In genomic region chr12:3777206-3777809, GRCh38 we compare ENCODE assay signal across 8 cellular contexts. TPM values are rescaled to one million over a fixed set of nuclear protein-coding genes. Genes with fewer than 3 reads are reported as not detected.
DNase-seq lines count a peak whose midpoint lies in the region; ATAC-seq and TF ChIP-seq lines count a peak whose summit lies in the region.

No MANE protein-coding gene starts in this region.

- no peak overlapping the region for H3K4me3 ChIP-seq in HFF-Myc (replicated peaks; ENCODE audit: low read depth, low read length)

- DNase-seq in COR-L47 (lab: John Stamatoyannopoulos, UW) (peak; percentile 22), HFF-Myc (ENCODE audit: extremely low read depth, low read depth) (no peak), NCI-H82 treated with DMSO at 0.1 percent for 48 hours (lab: John Stamatoyannopoulos, UW; ENCODE audit: unreplicated experiment) (peak; percentile 67), dermis blood vessel endothelial cell (peak; percentile 75), lung microvascular endothelial cell (ENCODE audit: low read depth in 2 of 2) (peak; percentile 72 to 75), GDM1 (lab: John Stamatoyannopoulos, UW) (no peak), activated T-cell treated with anti-CD3 and anti-CD28 coated beads for 4 hours (no peak)

- TF ChIP-seq CTCF in HFF-Myc (IDR thresholded peaks at IDR 0.05; ENCODE audit: low read depth, low read length, missing control alignments) = peak; percentile 69

- ATAC-seq in HG03457 (IDR thresholded peaks at IDR 0.05; ENCODE audit: unreplicated experiment) = no peak

RNA-seq across cellular contexts. Expression of gene CRACR2A, which starts 24.4 kb away (rescaled TPM):
- total RNA-seq in dermis blood vessel endothelial cell (8.8 and 22.1 TPM in 2 replicates), lung microvascular endothelial cell (12.2 and 13.9 TPM in 2 replicates)

Comparison
In these comparisons a context has a peak if more than half of its experiments do, and no peak if none do; other contexts are left out.
1. DNase-seq: peak in COR-L47 (single experiment), NCI-H82 treated with DMSO at 0.1 percent for 48 hours (single experiment), dermis blood vessel endothelial cell (single experiment) and lung microvascular endothelial cell (2 of 2); none in HFF-Myc (single experiment), GDM1 (single experiment) and activated T-cell treated with anti-CD3 and anti-CD28 coated beads for 4 hours (single experiment).